2 cellular contexts compared by ENCODE assay signal in genomic region chrX:50768801-50769200, GRCh38.
TF ChIP-seq lines count a peak whose summit lies in the region.

No MANE protein-coding gene starts in this region.

TF ChIP-seq in WTC11, 78 proteins besides CTCF, POLR2A, EP300 and RAD21 (continued from another document):
- TF ChIP-seq E2F1 (CRISPR knock-in tag; IDR thresholded peaks at IDR 0.05) (no peak), ATF3 (CRISPR knock-in tag; conservative IDR thresholded peaks at IDR 0.05) (no peak), STAT6 (CRISPR knock-in tag; conservative IDR thresholded peaks at IDR 0.05; ENCODE audit: low read depth) (no peak), E2F5 (CRISPR knock-in tag; IDR thresholded peaks at IDR 0.05) (no peak), ZNF232 (CRISPR knock-in tag; IDR thresholded peaks at IDR 0.05) (no peak), NR2C2 (CRISPR knock-in tag; IDR thresholded peaks at IDR 0.05) (no peak), PRRX2 (CRISPR knock-in tag; IDR thresholded peaks at IDR 0.05) (no peak), ZNF281 (CRISPR knock-in tag; IDR thresholded peaks at IDR 0.05) (no peak), CREB1 (CRISPR knock-in tag; IDR thresholded peaks at IDR 0.05) (no peak), CBFB (CRISPR knock-in tag; IDR thresholded peaks at IDR 0.05; ENCODE audit: low read depth) (no peak), ZBTB21 (CRISPR knock-in tag; IDR thresholded peaks at IDR 0.05; ENCODE audit: borderline replicate concordance) (no peak), ZNF423 (CRISPR knock-in tag; IDR thresholded peaks at IDR 0.05) (no peak)

TF ChIP-seq in GM23338, 12 proteins besides CTCF, POLR2A, EP300 and RAD21 (continued from another document):
- no peak for TF ChIP-seq EZH2 (IDR thresholded peaks at IDR 0.05; ENCODE audit: low read depth, unreplicated experiment)
- no peak for TF ChIP-seq JUNB (IDR thresholded peaks at IDR 0.05; ENCODE audit: unreplicated experiment)
